Comparison of ENCODE assay signal across 8 cellular contexts in genomic region chr11:59918987-59919589, GRCh38. TPM values are rescaled to one million over a fixed set of nuclear protein-coding genes. Genes with fewer than 3 reads are reported as not detected.
A peak's percentile ranks its signal among the peaks of the same experiment; 100 is the strongest.
DNase-seq lines count a peak whose midpoint lies in the region; ATAC-seq and TF ChIP-seq lines count a peak whose summit lies in the region.

No MANE protein-coding gene starts in this region.

- peaks cover 50% of the 10 kb centered on the region for H3K9me3 Mint-ChIP-seq in WTC11

- peaks cover 16 to 21% of the 10 kb centered on the region in 2 donors for H3K9me3 ChIP-seq in ascending aorta

- H3K4me3 ChIP-seq in kidney epithelial cell (ENCODE audit: low read depth, low read length) (no peak overlapping the region), ascending aorta (no peak overlapping the region)

- CTCF ChIA-PET in WTC11 (lab: Charles Lee): interaction anchor here (0.6 to 2.0 kb wide), 26 partner anchors 9 to 210 kb away, joined by 3 to 28 read pairs (median 4); partner anchors contain the start of genes MRPL16, OOSP4A and STX3

- POLR2A ChIA-PET in WTC11 (lab: Charles Lee): no interaction called here

- TF ChIP-seq CTCF in WTC11 (IDR thresholded peaks at IDR 0.05) (no peak), kidney epithelial cell (IDR thresholded peaks at IDR 0.05; ENCODE audit: insufficient read depth, low read length, poor library complexity, severe bottlenecking) (peak; percentile 50), ascending aorta (IDR thresholded peaks at IDR 0.05) (no peak)

- H3K27me3 ChIP-seq in kidney epithelial cell (ENCODE audit: control insufficient read depth, insufficient read depth, low read length) (no peaks in the 10 kb centered on the region), ascending aorta (no peaks in the 10 kb centered on the region)

- 0 out of 2 replicates have a peak, but pooled peaks cover 3% of the 10 kb centered on the region for H3K27me3 Mint-ChIP-seq in WTC11 (ENCODE audit: low read depth)

- H3K27ac Mint-ChIP-seq in WTC11: no peak overlapping the region

- no peak overlapping the region for H3K27ac ChIP-seq in ascending aorta

- H3K4me1 ChIP-seq in ascending aorta: no peaks in the 10 kb centered on the region

- H3K36me3 ChIP-seq in kidney epithelial cell (ENCODE audit: control insufficient read depth, insufficient read depth, low read length) (no peaks in the 10 kb centered on the region), ascending aorta (no peaks in the 10 kb centered on the region)

- no peak overlapping the region for H3K4me3 Mint-ChIP-seq in WTC11

- ATAC-seq in WTC11: peak; percentile 58; the same call in 1 of the 2 replicates
- ATAC-seq in HG02678 (IDR thresholded peaks at IDR 0.05; ENCODE audit: unreplicated experiment): no peak

- DNase-seq in activated CD4-positive, alpha-beta T cell treated with anti-CD3 and anti-CD28 coated beads for 48 hours: peak; percentile 38
- DNase-seq in activated CD4-positive, alpha-beta T cell treated with anti-CD3 and anti-CD28 coated beads, Interleukin-2, amount 50 U/mL, for 4 hours: no peak
- DNase-seq in Kasumi-1 (lab: John Stamatoyannopoulos, UW) (peak; percentile 43 to 65), WTC11 (ENCODE audit: low spot score) (peak; percentile 35), kidney epithelial cell (ENCODE audit: low read depth) (no peak), ascending aorta (ENCODE audit: low spot score in 2 of 2) (no peak), cortex of kidney (lab: John Stamatoyannopoulos, UW) (no peak)

- H3K36me3 Mint-ChIP-seq in WTC11: peaks cover 31% of the 10 kb centered on the region

- intact Hi-C loops in ascending aorta (cut with DNase I): no loop called here

- no peaks in the 10 kb centered on the region for H3K4me1 Mint-ChIP-seq in WTC11

TF ChIP-seq in WTC11, 78 proteins besides CTCF, POLR2A, EP300 and RAD21:
- TF ChIP-seq IRF2 (CRISPR knock-in tag; IDR thresholded peaks at IDR 0.05; ENCODE audit: borderline replicate concordance, low read depth): no peak
- no peak for TF ChIP-seq FOXJ3 (CRISPR knock-in tag; IDR thresholded peaks at IDR 0.05; ENCODE audit: borderline replicate concordance)
- TF ChIP-seq TEAD4 (CRISPR knock-in tag; IDR thresholded peaks at IDR 0.05): no peak
- TF ChIP-seq, protein P1, sequence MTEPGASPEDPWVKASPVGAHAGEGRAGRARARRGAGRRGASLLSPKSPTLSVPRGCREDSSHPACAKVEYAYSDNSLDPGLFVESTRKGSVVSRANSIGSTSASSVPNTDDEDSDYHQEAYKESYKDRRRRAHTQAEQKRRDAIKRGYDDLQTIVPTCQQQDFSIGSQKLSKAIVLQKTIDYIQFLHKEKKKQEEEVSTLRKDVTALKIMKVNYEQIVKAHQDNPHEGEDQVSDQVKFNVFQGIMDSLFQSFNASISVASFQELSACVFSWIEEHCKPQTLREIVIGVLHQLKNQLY (CRISPR knock-in tag; IDR thresholded peaks at IDR 0.05): no peak
- no peak for TF ChIP-seq NR2C2 (CRISPR knock-in tag; IDR thresholded peaks at IDR 0.05)
- no peak for TF ChIP-seq NFATC4 (CRISPR knock-in tag; IDR thresholded peaks at IDR 0.05)
- TF ChIP-seq, protein P2, sequence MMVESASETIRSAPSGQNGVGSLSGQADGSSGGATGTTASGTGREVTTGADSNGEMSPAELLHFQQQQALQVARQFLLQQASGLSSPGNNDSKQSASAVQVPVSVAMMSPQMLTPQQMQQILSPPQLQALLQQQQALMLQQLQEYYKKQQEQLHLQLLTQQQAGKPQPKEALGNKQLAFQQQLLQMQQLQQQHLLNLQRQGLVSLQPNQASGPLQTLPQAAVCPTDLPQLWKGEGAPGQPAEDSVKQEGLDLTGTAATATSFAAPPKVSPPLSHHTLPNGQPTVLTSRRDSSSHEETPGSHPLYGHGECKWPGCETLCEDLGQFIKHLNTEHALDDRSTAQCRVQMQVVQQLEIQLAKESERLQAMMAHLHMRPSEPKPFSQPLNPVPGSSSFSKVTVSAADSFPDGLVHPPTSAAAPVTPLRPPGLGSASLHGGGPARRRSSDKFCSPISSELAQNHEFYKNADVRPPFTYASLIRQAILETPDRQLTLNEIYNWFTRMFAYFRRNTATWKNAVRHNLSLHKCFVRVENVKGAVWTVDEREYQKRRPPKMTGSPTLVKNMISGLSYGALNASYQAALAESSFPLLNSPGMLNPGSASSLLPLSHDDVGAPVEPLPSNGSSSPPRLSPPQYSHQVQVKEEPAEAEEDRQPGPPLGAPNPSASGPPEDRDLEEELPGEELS (CRISPR knock-in tag; IDR thresholded peaks at IDR 0.05): no peak
- TF ChIP-seq MXD4 (CRISPR knock-in tag; IDR thresholded peaks at IDR 0.05; ENCODE audit: borderline replicate concordance): no peak
- TF ChIP-seq, protein P3, sequence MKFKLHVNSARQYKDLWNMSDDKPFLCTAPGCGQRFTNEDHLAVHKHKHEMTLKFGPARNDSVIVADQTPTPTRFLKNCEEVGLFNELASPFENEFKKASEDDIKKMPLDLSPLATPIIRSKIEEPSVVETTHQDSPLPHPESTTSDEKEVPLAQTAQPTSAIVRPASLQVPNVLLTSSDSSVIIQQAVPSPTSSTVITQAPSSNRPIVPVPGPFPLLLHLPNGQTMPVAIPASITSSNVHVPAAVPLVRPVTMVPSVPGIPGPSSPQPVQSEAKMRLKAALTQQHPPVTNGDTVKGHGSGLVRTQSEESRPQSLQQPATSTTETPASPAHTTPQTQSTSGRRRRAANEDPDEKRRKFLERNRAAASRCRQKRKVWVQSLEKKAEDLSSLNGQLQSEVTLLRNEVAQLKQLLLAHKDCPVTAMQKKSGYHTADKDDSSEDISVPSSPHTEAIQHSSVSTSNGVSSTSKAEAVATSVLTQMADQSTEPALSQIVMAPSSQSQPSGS (CRISPR knock-in tag; IDR thresholded peaks at IDR 0.05; ENCODE audit: borderline replicate concordance, low read depth): no peak
- TF ChIP-seq ZNF121 (CRISPR knock-in tag; IDR thresholded peaks at IDR 0.05): no peak
- no peak for TF ChIP-seq SP1 (CRISPR knock-in tag; conservative IDR thresholded peaks at IDR 0.05)
- TF ChIP-seq, protein P4, sequence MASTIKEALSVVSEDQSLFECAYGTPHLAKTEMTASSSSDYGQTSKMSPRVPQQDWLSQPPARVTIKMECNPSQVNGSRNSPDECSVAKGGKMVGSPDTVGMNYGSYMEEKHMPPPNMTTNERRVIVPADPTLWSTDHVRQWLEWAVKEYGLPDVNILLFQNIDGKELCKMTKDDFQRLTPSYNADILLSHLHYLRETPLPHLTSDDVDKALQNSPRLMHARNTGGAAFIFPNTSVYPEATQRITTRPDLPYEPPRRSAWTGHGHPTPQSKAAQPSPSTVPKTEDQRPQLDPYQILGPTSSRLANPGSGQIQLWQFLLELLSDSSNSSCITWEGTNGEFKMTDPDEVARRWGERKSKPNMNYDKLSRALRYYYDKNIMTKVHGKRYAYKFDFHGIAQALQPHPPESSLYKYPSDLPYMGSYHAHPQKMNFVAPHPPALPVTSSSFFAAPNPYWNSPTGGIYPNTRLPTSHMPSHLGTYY (CRISPR knock-in tag; IDR thresholded peaks at IDR 0.05): no peak
- no peak for TF ChIP-seq E2F1 (CRISPR knock-in tag; IDR thresholded peaks at IDR 0.05)
- TF ChIP-seq, protein P5, sequence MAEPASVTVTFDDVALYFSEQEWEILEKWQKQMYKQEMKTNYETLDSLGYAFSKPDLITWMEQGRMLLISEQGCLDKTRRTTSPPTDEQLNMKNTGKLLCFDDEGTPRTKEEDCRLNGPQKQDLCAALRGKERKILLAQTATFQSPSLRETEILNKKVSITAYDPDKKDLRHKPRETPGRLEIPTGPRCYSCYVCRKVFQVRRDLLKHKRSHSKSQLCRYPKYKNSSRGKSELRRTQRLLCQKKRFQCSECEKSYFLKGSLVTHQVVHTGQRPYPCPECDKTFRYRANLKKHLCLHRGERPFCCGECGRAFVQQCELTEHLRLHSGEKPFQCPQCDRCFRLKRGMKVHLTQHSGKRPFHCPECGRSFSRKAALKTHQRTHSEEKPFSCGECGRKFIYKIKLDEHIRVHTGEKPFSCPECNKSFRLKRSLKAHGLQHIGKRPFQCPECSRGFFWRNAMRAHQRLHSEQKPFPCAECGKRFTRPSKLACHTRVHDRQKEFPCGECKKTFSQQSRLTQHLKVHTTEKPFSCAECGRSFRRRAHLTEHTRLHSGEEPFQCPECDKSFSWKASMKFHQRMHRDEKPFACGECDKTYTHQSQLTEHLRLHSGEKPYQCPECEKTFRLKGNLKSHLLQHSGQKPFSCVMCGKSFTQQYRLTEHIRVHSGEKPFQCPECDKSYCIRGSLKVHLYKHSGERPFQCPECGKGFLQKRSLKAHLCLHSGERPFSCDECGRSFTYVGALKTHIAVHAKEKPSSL (CRISPR knock-in tag; conservative IDR thresholded peaks at IDR 0.05): no peak
- TF ChIP-seq CREB1 (CRISPR knock-in tag; IDR thresholded peaks at IDR 0.05): no peak
TF ChIP-seq in WTC11: peak in this region for 0.

RNA-seq across cellular contexts. Expression of gene OOSP1, which starts 19.1 kb away (rescaled TPM):
- total RNA-seq in WTC11 (2021) (not detected in 3 replicates), kidney epithelial cell (not detected in 2 replicates), ascending aorta (not detected)

RNA-seq across cellular contexts. Expression of gene OOSP3, which starts 40.5 kb away (rescaled TPM):
- total RNA-seq in WTC11 (2021): not detected in 3 replicates
- total RNA-seq in kidney epithelial cell: not detected in 2 replicates
- total RNA-seq in ascending aorta: not detected

RNA-seq across cellular contexts. Expression of gene OOSP4A, which starts 44.7 kb away (rescaled TPM):
- total RNA-seq in WTC11 (2021): not detected in 3 replicates
- total RNA-seq in kidney epithelial cell: not detected in 2 replicates
- not detected for total RNA-seq in ascending aorta

RNA-seq across cellular contexts. Expression of gene TCN1, which starts 52.8 kb away (rescaled TPM):
- not detected in 3 replicates for total RNA-seq in WTC11 (2021)
- 2.0 TPM in 1 of 2 replicates, not detected in the other for total RNA-seq in kidney epithelial cell
- not detected for total RNA-seq in ascending aorta

Comparison
In these comparisons a context has a peak if more than half of its experiments do, and no peak if none do; other contexts are left out.
1. DNase-seq: peak in activated CD4-positive, alpha-beta T cell treated with anti-CD3 and anti-CD28 coated beads for 48 hours (single experiment), Kasumi-1 (2 of 2) and WTC11 (single experiment); none in activated CD4-positive, alpha-beta T cell treated with anti-CD3 and anti-CD28 coated beads, Interleukin-2, amount 50 U/mL, for 4 hours (0 of 2), kidney epithelial cell (single experiment), ascending aorta (0 of 2) and cortex of kidney (single experiment).